Comparison of ENCODE assay signal across 10 cellular contexts in genomic region chr2:129980246-129980645, GRCh38. TPM values are rescaled to one million over a fixed set of nuclear protein-coding genes. Genes with fewer than 3 reads are reported as not detected.
DNase-seq lines count a peak whose midpoint lies in the region; ATAC-seq, FAIRE-seq and TF ChIP-seq lines count a peak whose summit lies in the region.
"Not testable (repeated sequence)": the region's sequence is repeated elsewhere in the genome, so short reads cannot be mapped to it uniquely, and the experiment has no call there.
"Had no signal": no experiment of that assay in that cellular context is flagged by ENCODE, and none has a peak within 500 bp of the region (broad histone marks: within the 10 kb centered on the region; RNA-seq: fewer than 3 reads in every experiment).

No MANE protein-coding gene starts in this region.

- intact Hi-C loops in left ventricle myocardium superior (cut with micrococcal nuclease), result not testable (repeated sequence)

- not testable (repeated sequence) for TF ChIP-seq CTCF in WERI-Rb-1 (IDR thresholded peaks at IDR 0.05; ENCODE audit: low read depth, low read length); brain (conservative IDR thresholded peaks at IDR 0.05); neural cell (IDR thresholded peaks at IDR 0.05; ENCODE audit: poor library complexity, severe bottlenecking); type B pancreatic cell (conservative IDR thresholded peaks at IDR 0.05)

- peak overlapping the region; percentile 2 for H3K9ac ChIP-seq in neural cell (ENCODE audit: low read length)

- TF ChIP-seq EP300 in neural cell (conservative IDR thresholded peaks at IDR 0.05; ENCODE audit: poor library complexity, severe bottlenecking), result not testable (repeated sequence)

- peaks cover 15% of the 10 kb centered on the region for H3K4me1 Mint-ChIP-seq in brain
- H3K4me1 Mint-ChIP-seq in type B pancreatic cell (ENCODE audit: unreplicated experiment), result not testable (repeated sequence)

- H3K4me2 ChIP-seq in neural cell (ENCODE audit: low read length), result not testable (repeated sequence)

- TF ChIP-seq RAD21 in neural cell (conservative IDR thresholded peaks at IDR 0.05), result not testable (repeated sequence)

- not testable (repeated sequence) for H3K9me3 ChIP-seq in WERI-Rb-1 (ENCODE audit: severe bottlenecking); neural cell (ENCODE audit: low read length)

- H3K27me3 ChIP-seq in WERI-Rb-1 (ENCODE audit: insufficient read depth, low read depth, severe bottlenecking), result not testable (repeated sequence)
- H3K27me3 ChIP-seq in neural cell (ENCODE audit: insufficient read depth, low read depth, low read length), result peaks cover 23% of the 10 kb centered on the region

- H3K27ac ChIP-seq in WERI-Rb-1, result not testable (repeated sequence)
- H3K27ac ChIP-seq in neural cell (ENCODE audit: low read length), result peak overlapping the region; percentile 60

- H3K27me3 Mint-ChIP-seq in brain, result peaks cover 87% of the 10 kb centered on the region
- peaks cover 78% of the 10 kb centered on the region for H3K27me3 Mint-ChIP-seq in type B pancreatic cell

- H3K4me3 Mint-ChIP-seq in brain (peak overlapping the region; percentile 74 to 85 (median 83)), type B pancreatic cell (peak overlapping the region; percentile 85)

- DNase-seq in HTR-8/SVneo (ENCODE audit: insufficient read length, low spot score); WERI-Rb-1; left ventricle myocardium superior; type B pancreatic cell (ENCODE audit: extremely low spot score, unreplicated experiment): not testable (repeated sequence)
- DNase-seq in NCI-H69 (lab: John Stamatoyannopoulos, UW), result peak; percentile 2

- not testable (repeated sequence) for H3K79me2 ChIP-seq in neural cell (replicated peaks; ENCODE audit: insufficient read depth, low read length)

- peak; percentile 68 for FAIRE-seq in HTR-8/SVneo (lab: Jason Lieb, UNC)

- H3K4me3 ChIP-seq in WERI-Rb-1 (ENCODE audit: low read depth, low read length) (peak overlapping the region; percentile 34), neural cell (ENCODE audit: low read length) (peak overlapping the region; percentile 69)

- H3F3A ChIP-seq in neural cell (ENCODE audit: insufficient read depth, low read length, poor library complexity, severe bottlenecking), result not testable (repeated sequence)

- not testable (repeated sequence) for H3K36me3 Mint-ChIP-seq in brain, type B pancreatic cell

- H3K36me3 ChIP-seq in WERI-Rb-1; neural cell (ENCODE audit: insufficient read depth, low read length): not testable (repeated sequence)

- H4K20me1 ChIP-seq in neural cell (ENCODE audit: insufficient read depth), result not testable (repeated sequence)

- H3K9me3 Mint-ChIP-seq in brain, type B pancreatic cell: not testable (repeated sequence)

- not testable (repeated sequence) for H3K9me2 ChIP-seq in neural cell (ENCODE audit: insufficient read depth, low read length)

- H3K27ac Mint-ChIP-seq in brain (peak overlapping the region in 4 of 5 experiments; percentile 7 to 95 (median 55)), type B pancreatic cell (peak overlapping the region; percentile 25)

- ATAC-seq in GM18511 (IDR thresholded peaks at IDR 0.05; ENCODE audit: unreplicated experiment) (peak; percentile 76), left ventricle myocardium superior (peak; percentile 55)

- H2AFZ ChIP-seq in neural cell (ENCODE audit: low read depth, low read length), result not testable (repeated sequence)

TF ChIP-seq in neural cell, 6 proteins besides CTCF, POLR2A, EP300 and RAD21:
- TF ChIP-seq POLR2AphosphoS5 (IDR thresholded peaks at IDR 0.05), result peak; percentile 62

RNA-seq across cellular contexts. Expression of gene RAB6C, which starts 0.8 kb away (rescaled TPM):
- polyA plus RNA-seq in brain (ENCODE audit: insufficient read depth, low read depth, low replicate concordance) (0.29 TPM), neural cell (0.18 and 0.52 TPM in 2 replicates)
- total RNA-seq in left ventricle myocardium superior (0.25 TPM), type B pancreatic cell (ENCODE audit: low replicate concordance) (0.29 and 0.50 TPM in 2 replicates)
- polyA minus RNA-seq in neural cell, result 1.2 and 2.7 TPM in 2 replicates
- total RNA-seq: LHCN-M2, SJSA1 had no signal
